Comparison of ENCODE assay signal across 12 cellular contexts in the genomic region with DNA sequence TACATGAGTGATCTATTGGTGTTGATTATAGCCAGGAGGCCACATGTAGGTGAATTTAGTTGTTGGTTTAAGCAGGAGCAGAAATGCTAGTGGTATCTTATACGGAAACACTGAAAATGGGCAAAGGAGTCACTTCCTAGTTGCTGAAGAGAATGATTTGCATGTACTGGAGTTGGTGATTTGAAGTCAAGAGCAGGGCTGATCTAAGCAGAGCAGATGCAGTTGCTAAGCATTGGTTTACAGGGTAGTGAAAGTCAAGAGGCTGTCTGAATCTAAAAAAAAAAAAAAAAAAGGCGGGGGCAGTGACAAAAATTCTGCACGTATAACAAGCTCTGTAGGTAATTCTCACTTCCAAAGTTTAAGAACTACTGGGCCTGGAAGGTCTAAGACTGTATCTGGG. TPM values are rescaled to one million over a fixed set of nuclear protein-coding genes. Genes with fewer than 3 reads are reported as not detected.
DNase-seq lines count a peak whose midpoint lies in the region; ATAC-seq and TF ChIP-seq lines count a peak whose summit lies in the region.
"Had no signal": no experiment of that assay in that cellular context is flagged by ENCODE, and none has a peak within 500 bp of the region (broad histone marks: within the 10 kb centered on the region; RNA-seq: fewer than 3 reads in every experiment).

No MANE protein-coding gene starts in this region.

- H2AFZ ChIP-seq in MM.1S (ENCODE audit: low read length) (0 out of 2 replicates have a peak overlapping the region, but pooled peaks have one; percentile 54), smooth muscle cell (ENCODE audit: low read depth) (no peak overlapping the region)
- H2AFZ ChIP-seq: hepatocyte had no signal

- H3K79me2 ChIP-seq in MM.1S (ENCODE audit: low read length) (peaks cover 13% of the 10 kb centered on the region), smooth muscle cell (ENCODE audit: low read depth) (peaks cover 11% of the 10 kb centered on the region)

- 66% methylated on average over 3 of the region's 3 CpGs for WGBS in smooth muscle cell (ENCODE audit: low lambda C conversion rate)

- peaks cover 8% of the 10 kb centered on the region for H3F3A ChIP-seq in MM.1S (ENCODE audit: insufficient read depth, low read length)
- no peaks in the 10 kb centered on the region for H3F3A ChIP-seq in smooth muscle cell (ENCODE audit: low read depth)

- no peak for TF ChIP-seq CTCF in MM.1S (IDR thresholded peaks at IDR 0.05; ENCODE audit: low read length)
- TF ChIP-seq CTCF in smooth muscle cell (IDR thresholded peaks at IDR 0.05; ENCODE audit: borderline replicate concordance, insufficient read depth, poor library complexity, severe bottlenecking): no peak
- no peak for TF ChIP-seq CTCF in colonic mucosa (IDR thresholded peaks at IDR 0.05)

- no peak overlapping the region for H3K27ac ChIP-seq in MM.1S (ENCODE audit: low read length)
- no peak overlapping the region for H3K27ac ChIP-seq in smooth muscle cell (ENCODE audit: low read depth)
- no peak overlapping the region for H3K27ac ChIP-seq in colonic mucosa
- H3K27ac ChIP-seq: C4-2B, hepatocyte had no signal

- peak; percentile 60 for ATAC-seq in GM18499 (IDR thresholded peaks at IDR 0.05; ENCODE audit: insufficient read depth, unreplicated experiment)
- peak; percentile 65 for ATAC-seq in GM19455 (IDR thresholded peaks at IDR 0.05; ENCODE audit: unreplicated experiment)
- ATAC-seq in HG02943 (IDR thresholded peaks at IDR 0.05; ENCODE audit: low read depth, unreplicated experiment): peak; percentile 50

- H3K36me3 ChIP-seq in MM.1S (replicated peaks; ENCODE audit: insufficient read depth, low read length) (no peaks in the 10 kb centered on the region), smooth muscle cell (ENCODE audit: low read depth) (no peaks in the 10 kb centered on the region), colonic mucosa (no peaks in the 10 kb centered on the region)

- H3K4me2 ChIP-seq in MM.1S (ENCODE audit: low read depth, low read length) (no peak overlapping the region), smooth muscle cell (no peak overlapping the region)
- H3K4me2 ChIP-seq: hepatocyte had no signal

- no peaks in the 10 kb centered on the region for H3K27me3 ChIP-seq in MM.1S (replicated peaks; ENCODE audit: insufficient read depth, low read length)
- no peaks in the 10 kb centered on the region for H3K27me3 ChIP-seq in smooth muscle cell (ENCODE audit: low read depth)
- no peaks in the 10 kb centered on the region for H3K27me3 ChIP-seq in colonic mucosa
- H3K27me3 ChIP-seq: hepatocyte had no signal

- H3K9me3 ChIP-seq in MM.1S (replicated peaks; ENCODE audit: insufficient read depth, low read length) (no peaks in the 10 kb centered on the region), smooth muscle cell (replicated peaks; ENCODE audit: low read depth) (no peaks in the 10 kb centered on the region), colonic mucosa (no peaks in the 10 kb centered on the region)

- DNase-seq in MM.1S (peak; percentile 76), smooth muscle cell (lab: John Stamatoyannopoulos, UW; ENCODE audit: unreplicated experiment) (no peak), NCI-H146 (lab: John Stamatoyannopoulos, UW) (no peak), colonic mucosa (no peak)
- DNase-seq in activated CD8-positive, alpha-beta memory T cell treated with anti-CD3 and anti-CD28 coated beads for 24 hours: no peak
- DNase-seq: activated CD4-positive, alpha-beta T cell treated with anti-CD3 and anti-CD28 coated beads for 48 hours; endodermal cell had no signal

- H4K20me1 ChIP-seq in MM.1S (ENCODE audit: insufficient read depth, low read length): no peaks in the 10 kb centered on the region
- H4K20me1 ChIP-seq in smooth muscle cell (ENCODE audit: low read depth): peaks cover under 1% of the 10 kb centered on the region

- no peak overlapping the region for H3K9ac ChIP-seq in MM.1S (ENCODE audit: low read length)
- no peak overlapping the region for H3K9ac ChIP-seq in smooth muscle cell (ENCODE audit: low read depth)
- no peak overlapping the region for H3K9ac ChIP-seq in colonic mucosa (ENCODE audit: low read depth in 2 of 2, low read length in 2 of 2)

- intact Hi-C loops in colonic mucosa (cut with DNase I): no loop called here

- H3K4me1 ChIP-seq in MM.1S (ENCODE audit: low read length) (peaks cover 7% of the 10 kb centered on the region; the same call in 1 of the 2 replicates), smooth muscle cell (ENCODE audit: low read depth) (no peaks in the 10 kb centered on the region), colonic mucosa (no peaks in the 10 kb centered on the region)

- H3K4me3 ChIP-seq in MM.1S (ENCODE audit: low read length) (no peak overlapping the region), smooth muscle cell (no peak overlapping the region), colonic mucosa (no peak overlapping the region)
- H3K4me3 ChIP-seq: hepatocyte had no signal

- no peaks in the 10 kb centered on the region for H3K9me2 ChIP-seq in MM.1S (replicated peaks; ENCODE audit: insufficient read depth, low read length)

RNA-seq across cellular contexts. Expression of gene PHF6, which starts 3.5 kb away (rescaled TPM):
- total RNA-seq in smooth muscle cell (27.8 and 36.1 TPM in 2 replicates), colonic mucosa (10 to 100 TPM; 18.6 to 23.1 TPM)
- polyA plus RNA-seq in smooth muscle cell: 13.8 and 15.2 TPM in 2 replicates
